ENCODE assay signal across 8 cellular contexts in genomic region chr1:151989131-151989868, GRCh38. TPM values are rescaled to one million over a fixed set of nuclear protein-coding genes. Genes with fewer than 3 reads are reported as not detected.
DNase-seq lines count a peak whose midpoint lies in the region; FAIRE-seq and TF ChIP-seq lines count a peak whose summit lies in the region.

No MANE protein-coding gene starts in this region.

- peaks cover 18% of the 10 kb centered on the region for H3K36me3 ChIP-seq in CD8-positive, alpha-beta memory T cell (ENCODE audit: insufficient read depth, low read length)
- H3K36me3 ChIP-seq in brain microvascular endothelial cell (replicated peaks): peaks cover 20% of the 10 kb centered on the region
- peaks cover 59% of the 10 kb centered on the region for H3K36me3 ChIP-seq in mesodermal cell (ENCODE audit: control insufficient read depth, insufficient read depth, low read length)

- DNase-seq in CD8-positive, alpha-beta memory T cell: peak in 1 of 5 donors; percentile 65
- peak; percentile 79 for DNase-seq in RWPE1 (ENCODE audit: low spot score)
- peak; percentile 76 for DNase-seq in brain microvascular endothelial cell
- DNase-seq in urothelium cell line (ENCODE audit: low spot score): peak; percentile 76
- no peak for DNase-seq in retina
- no peak for DNase-seq in NCI-H146 treated with DMSO at 0.1 percent for 48 hours (lab: John Stamatoyannopoulos, UW; ENCODE audit: unreplicated experiment)
- no peak for DNase-seq in NCI-H2081 treated with DMSO at 0.1 percent for 48 hours (lab: John Stamatoyannopoulos, UW)

- POLR2A ChIA-PET in CD8-positive, alpha-beta memory T cell (lab: Charles Lee): no interaction called here
- POLR2A ChIA-PET in RWPE1 (lab: Yijun Ruan, JAX; ENCODE audit: low non-redundant PET): interaction anchor here (0.9 kb wide), 1 partner anchor 11 kb away, joined by 3 read pairs; no protein-coding TSS in a partner anchor

- no peak for FAIRE-seq in urothelium cell line (lab: Jason Lieb, UNC)

- H3K4me3 ChIP-seq in CD8-positive, alpha-beta memory T cell (ENCODE audit: low read length): no peak overlapping the region
- H3K4me3 ChIP-seq in brain microvascular endothelial cell (ENCODE audit: low read depth, low read length) (peak overlapping the region; percentile 18), mesodermal cell (ENCODE audit: extremely low read depth, insufficient read depth, low read length, poor library complexity, severe bottlenecking) (peak overlapping the region; percentile 95)

- no peaks in the 10 kb centered on the region for H3K27me3 Mint-ChIP-seq in CD8-positive, alpha-beta memory T cell

- H3K9me3 Mint-ChIP-seq in CD8-positive, alpha-beta memory T cell: no peaks in the 10 kb centered on the region

- CTCF ChIA-PET in CD8-positive, alpha-beta memory T cell (lab: Charles Lee): interaction anchor here (4.7 to 19.1 kb wide), 2 partner anchors 10 to 21 kb away, joined by 31 to 339 read pairs; no protein-coding TSS in a partner anchor
- CTCF ChIA-PET in RWPE1 (lab: Yijun Ruan, JAX): interaction anchor here (0.9 to 1.3 kb wide), 4 partner anchors 12 to 56 kb away, joined by 3 to 4 read pairs (median 3); no protein-coding TSS in a partner anchor

- peaks cover 63% of the 10 kb centered on the region for H3K4me1 ChIP-seq in CD8-positive, alpha-beta memory T cell (ENCODE audit: insufficient read depth, low read length)
- H3K4me1 ChIP-seq in mesodermal cell (ENCODE audit: control insufficient read depth, insufficient read depth, low read length, poor library complexity, severe bottlenecking): peaks cover 59% of the 10 kb centered on the region

- H3K9me3 ChIP-seq in CD8-positive, alpha-beta memory T cell (ENCODE audit: low read length): no peaks in the 10 kb centered on the region
- H3K9me3 ChIP-seq in mesodermal cell (ENCODE audit: control insufficient read depth, low read length): no peaks in the 10 kb centered on the region

- H3K27ac ChIP-seq in CD8-positive, alpha-beta memory T cell (ENCODE audit: low read depth, low read length): no peak overlapping the region
- H3K27ac ChIP-seq in RWPE1 (peak overlapping the region; percentile 100), brain microvascular endothelial cell (peak overlapping the region; percentile 84), mesodermal cell (ENCODE audit: low read depth, low read length, severe bottlenecking) (peak overlapping the region; percentile 95)

- peak overlapping the region in 6 of 7 donors; percentile 2 to 100 (median 64) for H3K4me3 Mint-ChIP-seq in CD8-positive, alpha-beta memory T cell

- 59 to 60% methylated on average over 2 to 3 of the region's 6 CpGs for WGBS in mesodermal cell (ENCODE audit: insufficient coverage in 2 of 2), 2 experiments

- peaks cover 71 to 85% (median 80%) of the 10 kb centered on the region in 3 donors for H3K4me1 Mint-ChIP-seq in CD8-positive, alpha-beta memory T cell

- in situ Hi-C loops in brain microvascular endothelial cell (cut with HindIII; ENCODE audit: low pct_ligation_motif_present, low sequenced_read_pairs): no loop called here

- TF ChIP-seq CTCF in RWPE1 (conservative IDR thresholded peaks at IDR 0.05; ENCODE audit: low read depth): no peak
- no peak for TF ChIP-seq CTCF in brain microvascular endothelial cell (IDR thresholded peaks at IDR 0.05; ENCODE audit: low read depth, low read length, missing control alignments)

- no peaks in the 10 kb centered on the region for H3K27me3 ChIP-seq in CD8-positive, alpha-beta memory T cell (ENCODE audit: insufficient read depth, low read length, poor library complexity, severe bottlenecking)
- no peaks in the 10 kb centered on the region for H3K27me3 ChIP-seq in brain microvascular endothelial cell (replicated peaks)

- H3K36me3 Mint-ChIP-seq in CD8-positive, alpha-beta memory T cell: peaks cover 0 to 60% (median 0%) of the 10 kb centered on the region in 3 donors

- peak overlapping the region; percentile 43 to 98 (median 80) for H3K27ac Mint-ChIP-seq in CD8-positive, alpha-beta memory T cell

RNA-seq across cellular contexts. Expression of gene S100A10, which starts 4.4 kb away (rescaled TPM):
- 100 to 1,000 TPM; 263 to 279 TPM for total RNA-seq in CD8-positive, alpha-beta memory T cell
- polyA plus RNA-seq in CD8-positive, alpha-beta memory T cell: 1,167 TPM
- polyA plus RNA-seq in mesodermal cell (2013, experiment 1 of 2): 786 TPM
- polyA plus RNA-seq in mesodermal cell (2013, experiment 2 of 2): 897 TPM

RNA-seq across cellular contexts. Expression of gene S100A11, which starts 47.5 kb away (rescaled TPM):
- 100 to 1,000 TPM; 257 to 262 TPM for total RNA-seq in CD8-positive, alpha-beta memory T cell
- polyA plus RNA-seq in CD8-positive, alpha-beta memory T cell: 554 TPM
- 1,948 TPM for polyA plus RNA-seq in mesodermal cell (2013, experiment 1 of 2)
- polyA plus RNA-seq in mesodermal cell (2013, experiment 2 of 2): 1,730 TPM

Comparison
In these comparisons a context has a peak if more than half of its experiments do, and no peak if none do; other contexts are left out.
1. DNase-seq: peak in RWPE1 (single experiment), brain microvascular endothelial cell (single experiment) and urothelium cell line (single experiment); none in retina (single experiment), NCI-H146 treated with DMSO at 0.1 percent for 48 hours (single experiment) and NCI-H2081 treated with DMSO at 0.1 percent for 48 hours (single experiment).